ENCODE assay signal across 8 cellular contexts in genomic region chr7:99141756-99142726, GRCh38. TPM values are rescaled to one million over a fixed set of nuclear protein-coding genes. Genes with fewer than 3 reads are reported as not detected.
A peak's percentile ranks its signal among the peaks of the same experiment; 100 is the strongest.
DNase-seq lines count a peak whose midpoint lies in the region; ATAC-seq and TF ChIP-seq lines count a peak whose summit lies in the region.

No MANE protein-coding gene starts in this region.

- POLR2A ChIA-PET in PC-9 (lab: Charles Lee; ENCODE audit: unreplicated experiment), result interaction anchor here (0.6 to 1.3 kb wide), 12 partner anchors 18 to 1813 kb away, joined by 3 to 33 read pairs (median 10); partner anchors contain the start of gene KPNA7

- TF ChIP-seq CTCF in PC-9 (conservative IDR thresholded peaks at IDR 0.05) (no peak), neural cell (IDR thresholded peaks at IDR 0.05; ENCODE audit: poor library complexity, severe bottlenecking) (no peak)

- H3K9ac ChIP-seq in neural cell (ENCODE audit: low read length), result peak overlapping the region; percentile 35

- DNase-seq in GM04504 (ENCODE audit: low read depth), result peak; percentile 63
- peak; percentile 57 to 75 for DNase-seq in PC-9
- peak; percentile 88 for DNase-seq in activated effector memory CD4-positive, alpha-beta T cell treated with anti-CD3 and anti-CD28 coated beads, Interleukin-2, amount 50 U/mL, for 16 hours
- DNase-seq in fibroblast of peridontal ligament (ENCODE audit: extremely low read depth), result peak; percentile 79
- peak; percentile 67 for DNase-seq in stimulated activated naive CD8-positive, alpha-beta T cell treated with anti-CD3 and anti-CD28 coated beads, Interleukin-15, Interleukin-2, amounts not matched to agents 100 U/mL and 50 U/mL, for 24 hours
- DNase-seq in NCI-H1436 (lab: John Stamatoyannopoulos, UW), result no peak
- no peak for DNase-seq in NCI-H2171 treated with DMSO at 0.1 percent for 48 hours (lab: John Stamatoyannopoulos, UW)

- peak overlapping the region; percentile 78 for H3K4me3 ChIP-seq in PC-9
- peak overlapping the region; percentile 73 for H3K4me3 ChIP-seq in neural cell (ENCODE audit: low read length)

- no peaks in the 10 kb centered on the region for H3K9me3 ChIP-seq in PC-9 (ENCODE audit: insufficient read depth, low read depth)
- no peaks in the 10 kb centered on the region for H3K9me3 ChIP-seq in neural cell (ENCODE audit: low read length)

- peaks cover 50% of the 10 kb centered on the region for H4K20me1 ChIP-seq in PC-9 (ENCODE audit: insufficient read depth)
- H4K20me1 ChIP-seq in neural cell (ENCODE audit: insufficient read depth), result no peaks in the 10 kb centered on the region

- H3K36me3 ChIP-seq in PC-9 (ENCODE audit: low read depth) (peaks cover 12% of the 10 kb centered on the region; the same call in 1 of the 2 replicates), neural cell (ENCODE audit: insufficient read depth, low read length) (no peaks in the 10 kb centered on the region)

- peak overlapping the region; percentile 91 for H3K4me2 ChIP-seq in PC-9
- peak overlapping the region; percentile 46 for H3K4me2 ChIP-seq in neural cell (ENCODE audit: low read length)

- TF ChIP-seq RAD21 in neural cell (conservative IDR thresholded peaks at IDR 0.05), result no peak

- H3K27ac ChIP-seq in PC-9 (peak overlapping the region; percentile 79), neural cell (ENCODE audit: low read length) (peak overlapping the region; percentile 43)

- no peak for TF ChIP-seq EP300 in neural cell (conservative IDR thresholded peaks at IDR 0.05; ENCODE audit: poor library complexity, severe bottlenecking)

- no peak for ATAC-seq in stimulated activated naive CD8-positive, alpha-beta T cell treated with anti-CD3 and anti-CD28 coated beads, Interleukin-15, Interleukin-2, amounts not matched to agents 100 U/mL and 50 U/mL, for 24 hours

- intact Hi-C loops in PC-9 (cut with micrococcal nuclease; ENCODE audit: unreplicated experiment), result loop anchor here (1.0 to 5.0 kb wide), 4 partner anchors 17 to 185 kb away; partner anchors contain the start of gene ARPC1A

- no peaks in the 10 kb centered on the region for H3K9me2 ChIP-seq in PC-9 (ENCODE audit: insufficient read depth)
- H3K9me2 ChIP-seq in neural cell (ENCODE audit: insufficient read depth, low read length), result no peaks in the 10 kb centered on the region

- BruUV-seq in PC-9 (replicated peaks; lab: Mats Ljungman, UMichigan), result TSS peak; percentile 49

- H3F3A ChIP-seq in PC-9 (ENCODE audit: insufficient read depth, low read depth) (peaks cover 13% of the 10 kb centered on the region), neural cell (ENCODE audit: insufficient read depth, low read length, poor library complexity, severe bottlenecking) (no peaks in the 10 kb centered on the region)

- H2AFZ ChIP-seq in PC-9, result no peak overlapping the region
- no peak overlapping the region for H2AFZ ChIP-seq in neural cell (ENCODE audit: low read depth, low read length)

- H3K79me2 ChIP-seq in PC-9 (ENCODE audit: low read depth) (peaks cover 64% of the 10 kb centered on the region), neural cell (replicated peaks; ENCODE audit: insufficient read depth, low read length) (peaks cover 24% of the 10 kb centered on the region)

- H3K27me3 ChIP-seq in PC-9 (ENCODE audit: insufficient read depth, low read depth), result no peaks in the 10 kb centered on the region
- H3K27me3 ChIP-seq in neural cell (ENCODE audit: insufficient read depth, low read depth, low read length), result no peaks in the 10 kb centered on the region

- H3K4me1 ChIP-seq in PC-9 (replicated peaks; ENCODE audit: insufficient read depth), result peaks cover 53% of the 10 kb centered on the region

- CTCF ChIA-PET in PC-9 (lab: Charles Lee), result interaction anchor here (0.6 kb wide), 2 partner anchors 59 to 175 kb away, joined by 3 read pairs; no protein-coding TSS in a partner anchor

TF ChIP-seq in neural cell, 6 proteins besides CTCF, POLR2A, EP300 and RAD21:
- TF ChIP-seq EZH2 (IDR thresholded peaks at IDR 0.05; ENCODE audit: borderline replicate concordance, insufficient read depth, low read length, poor library complexity, severe bottlenecking) (no peak), MXI1 (conservative IDR thresholded peaks at IDR 0.05; ENCODE audit: poor library complexity, severe bottlenecking) (no peak), REST (IDR thresholded peaks at IDR 0.05; ENCODE audit: borderline replicate concordance) (no peak), SMC3 (conservative IDR thresholded peaks at IDR 0.05; ENCODE audit: poor library complexity) (no peak), TAF1 (IDR thresholded peaks at IDR 0.05; ENCODE audit: low read depth) (no peak), POLR2AphosphoS5 (IDR thresholded peaks at IDR 0.05) (no peak)

RNA-seq across cellular contexts. Expression of gene SMURF1, which starts 1.9 kb away (rescaled TPM):
- 53.2 and 63.9 TPM in 2 replicates for total RNA-seq in PC-9 (2021)
- polyA plus RNA-seq in neural cell, result 22.9 and 27.3 TPM in 2 replicates
- polyA minus RNA-seq in neural cell, result 58.5 and 61.8 TPM in 2 replicates

Comparison
In these comparisons a context has a peak if more than half of its experiments do, and no peak if none do; other contexts are left out.
1. DNase-seq: peak in GM04504 (single experiment), PC-9 (2 of 2), activated effector memory CD4-positive, alpha-beta T cell treated with anti-CD3 and anti-CD28 coated beads, Interleukin-2, amount 50 U/mL, for 16 hours (single experiment), fibroblast of peridontal ligament (single experiment) and stimulated activated naive CD8-positive, alpha-beta T cell treated with anti-CD3 and anti-CD28 coated beads, Interleukin-15, Interleukin-2, amounts not matched to agents 100 U/mL and 50 U/mL, for 24 hours (single experiment); none in NCI-H1436 (single experiment) and NCI-H2171 treated with DMSO at 0.1 percent for 48 hours (single experiment).